18 cellular contexts compared by ENCODE assay signal in the genomic region with DNA sequence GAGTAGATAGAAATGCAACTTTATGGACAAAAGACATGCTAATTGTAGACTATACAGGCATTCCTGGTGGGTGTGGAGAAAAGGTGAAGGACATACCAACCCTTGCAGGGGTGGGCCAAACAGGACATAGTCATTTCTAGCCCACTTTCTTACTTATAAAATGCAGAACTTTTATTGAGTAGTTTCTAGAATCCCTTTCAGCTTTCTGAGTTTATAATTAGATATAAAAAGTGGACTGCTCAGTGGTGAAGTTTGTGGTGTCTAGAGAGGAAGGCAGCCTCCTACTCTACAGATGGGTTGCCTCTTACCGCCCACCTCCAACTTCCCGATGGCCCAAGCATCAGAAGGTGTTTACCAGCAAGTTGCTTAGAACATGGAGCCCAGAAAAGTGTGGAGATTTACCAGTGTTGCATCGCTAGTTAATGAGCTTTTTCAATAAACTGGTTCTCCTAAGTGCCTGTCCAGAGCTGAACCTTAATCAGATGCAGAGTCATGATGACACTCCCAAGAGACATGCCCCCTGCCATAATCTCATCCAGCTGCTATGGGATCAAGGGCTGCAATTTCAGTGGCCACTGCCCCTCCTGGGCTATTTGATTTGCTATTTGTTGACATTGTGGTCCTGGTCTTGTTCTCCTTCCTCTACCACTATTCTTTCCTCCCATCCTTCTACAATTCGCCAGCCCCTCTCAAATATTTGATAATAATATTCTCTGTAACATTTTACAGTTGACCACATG.
A peak's percentile ranks its signal among the peaks of the same experiment; 100 is the strongest.
DNase-seq lines count a peak whose midpoint lies in the region; ATAC-seq, FAIRE-seq and TF ChIP-seq lines count a peak whose summit lies in the region.
"Had no signal": no experiment of that assay in that cellular context is flagged by ENCODE, and none has a peak within 500 bp of the region (broad histone marks: within the 10 kb centered on the region; RNA-seq: fewer than 3 reads in every experiment).

No MANE protein-coding gene starts in this region.

- no peaks in the 10 kb centered on the region for H3K36me3 ChIP-seq in heart right ventricle
- H3K36me3 ChIP-seq in aorta (ENCODE audit: control insufficient read depth in 1 of 2, insufficient read depth in 2 of 2, low read length in 1 of 2): no peaks in the 10 kb centered on the region
- H3K36me3 ChIP-seq: HAP-1, SJSA1 had no signal

- peaks cover 0 to 8% (median 0%) of the 10 kb centered on the region in 11 donors for H3K9me3 ChIP-seq in heart right ventricle
- H3K9me3 ChIP-seq in aorta (ENCODE audit: control insufficient read depth, low read length): no peaks in the 10 kb centered on the region
- H3K9me3 ChIP-seq: A549, HAP-1, SJSA1 had no signal

- peak overlapping the region in 8 of 10 donors; percentile 7 to 63 (median 42) for H3K27ac ChIP-seq in heart right ventricle
- H3K27ac ChIP-seq in aorta (ENCODE audit: low read depth in 1 of 2, low read length in 2 of 2): no peak overlapping the region
- H3K27ac ChIP-seq: A549, KMS-11, PC-9, RWPE1, SJSA1 had no signal

- FAIRE-seq in GM19239 (lab: Jason Lieb, UNC): no peak
- FAIRE-seq: A549 had no signal

- DNase-seq in heart right ventricle (no peak), left ventricle myocardium superior (no peak), NCI-H82 treated with DMSO at 0.1 percent for 48 hours (lab: John Stamatoyannopoulos, UW; ENCODE audit: unreplicated experiment) (peak; percentile 4), myocyte (ENCODE audit: low read depth) (peak; percentile 50), aorta (no peak), NCI-H2227 (lab: John Stamatoyannopoulos, UW; ENCODE audit: unreplicated experiment) (no peak), GM19239 (ENCODE audit: insufficient read length, low spot score) (no peak)
- DNase-seq: CD8-positive, alpha-beta T cell; NCI-H146; NCI-H2029 treated with DMSO at 0.1 percent for 48 hours; NCI-H2171 treated with DMSO at 0.1 percent for 48 hours; NCI-H774; PC-9 had no signal

- H3K27me3 ChIP-seq in heart right ventricle (no peaks in the 10 kb centered on the region), aorta (ENCODE audit: control insufficient read depth in 1 of 2, insufficient read depth in 2 of 2, low read length in 1 of 2) (no peaks in the 10 kb centered on the region)
- H3K27me3 ChIP-seq: SJSA1 had no signal

- no peak overlapping the region for H3K4me3 ChIP-seq in heart right ventricle
- no peak overlapping the region for H3K4me3 ChIP-seq in aorta (ENCODE audit: low read length in 2 of 2)
- H3K4me3 ChIP-seq: A549, HAP-1, PC-9, SJSA1 had no signal

- intact Hi-C loops in heart right ventricle (cut with DNase I) (no loop called here), left ventricle myocardium superior (cut with micrococcal nuclease) (no loop called here), aorta (cut with DNase I) (no loop called here)

- ATAC-seq in heart right ventricle (peak in 2 of 8 donors; percentile 5 to 23), left ventricle myocardium superior (no peak), aorta (ENCODE audit: low FRiP score) (peak; percentile 14)
- ATAC-seq: A549; CD8-positive, alpha-beta T cell had no signal

- H3K4me1 ChIP-seq in heart right ventricle (peaks cover 0 to 56% (median 25%) of the 10 kb centered on the region in 9 donors), aorta (ENCODE audit: control insufficient read depth in 1 of 2, insufficient read depth in 2 of 2, low read length in 2 of 2) (no peaks in the 10 kb centered on the region)
- H3K4me1 ChIP-seq: A549, SJSA1 had no signal

- WGBS in heart right ventricle, 2 donors: 76 to 85% methylated on average over 4 of the region's 4 CpGs
- 92 to 97% methylated on average over 4 of the region's 4 CpGs for WGBS in aorta, 2 donors

- no peak for TF ChIP-seq CTCF in heart right ventricle (IDR thresholded peaks at IDR 0.05)

Comparison
In these comparisons a context has a peak if more than half of its experiments do, and no peak if none do; other contexts are left out.
1. DNase-seq: peak in NCI-H82 treated with DMSO at 0.1 percent for 48 hours (single experiment) and myocyte (single experiment); none in heart right ventricle (0 of 2), left ventricle myocardium superior (single experiment), aorta (0 of 2), NCI-H2227 (single experiment) and GM19239 (single experiment).
2. H3K27ac ChIP-seq: peak in heart right ventricle (8 of 10); none in aorta (0 of 2).